In the genomic region with DNA sequence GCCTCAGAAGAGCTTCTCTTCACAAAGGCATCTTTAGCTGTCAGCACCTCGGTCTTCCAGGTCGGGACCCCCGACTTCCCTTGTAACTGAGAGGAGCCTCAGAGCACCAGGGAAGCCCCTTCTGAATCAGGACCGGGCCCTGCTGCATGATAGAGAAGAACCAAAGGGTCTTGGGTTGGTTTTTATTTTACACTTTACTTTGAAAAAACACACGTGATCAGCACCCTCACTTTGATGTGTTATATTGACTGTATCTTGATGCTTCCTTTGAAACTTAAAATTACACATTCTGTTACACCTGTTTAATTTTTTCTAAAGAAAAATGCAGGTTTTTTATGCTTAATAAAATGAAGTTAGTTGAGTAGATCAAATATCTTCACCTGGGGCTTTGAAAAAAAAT, we compare ENCODE assay signal across 19 cellular contexts.
DNase-seq lines count a peak whose midpoint lies in the region; ATAC-seq and TF ChIP-seq lines count a peak whose summit lies in the region.
"Had no signal": no experiment of that assay in that cellular context is flagged by ENCODE, and none has a peak within 500 bp of the region (broad histone marks: within the 10 kb centered on the region; RNA-seq: fewer than 3 reads in every experiment).

No MANE protein-coding gene starts in this region.

- CTCF ChIA-PET in CD4-positive, alpha-beta T cell (lab: Charles Lee), result interaction anchor here (0.6 kb wide), 1 partner anchor 209 kb away, joined by 5 read pairs; no protein-coding TSS in a partner anchor
- CTCF ChIA-PET in GM10248 (lab: Yijun Ruan, JAX) (interaction anchor here (1.4 to 1.6 kb wide), 4 partner anchors 9 to 34 kb away, joined by 3 to 4 read pairs (median 4); no protein-coding TSS in a partner anchor), Calu3 (lab: Charles Lee) (no interaction called here)

- H3K27ac Mint-ChIP-seq in CD4-positive, alpha-beta T cell, result peak overlapping the region; percentile 10
- H3K27ac Mint-ChIP-seq in endodermal cell (no peak overlapping the region), osteocyte (ENCODE audit: unreplicated experiment) (no peak overlapping the region), Calu3 (ENCODE audit: unreplicated experiment) (no peak overlapping the region)
- H3K27ac Mint-ChIP-seq: B cell had no signal

- H3K9ac ChIP-seq in BLaER1, result no peak overlapping the region
- no peak overlapping the region for H3K9ac ChIP-seq in endodermal cell (ENCODE audit: extremely low read depth, low read length, poor library complexity, severe bottlenecking)
- H3K9ac ChIP-seq: BLaER1 treated with 17β-estradiol and CSF1 and Interleukin-3, amounts not matched to agents 10 nM and 100 nM; GM23248 had no signal

- peaks cover 85% of the 10 kb centered on the region for H4K20me1 ChIP-seq in BLaER1

- H3K4me3 Mint-ChIP-seq in CD4-positive, alpha-beta T cell, result no peak overlapping the region
- no peak overlapping the region for H3K4me3 Mint-ChIP-seq in endodermal cell
- H3K4me3 Mint-ChIP-seq in osteocyte (ENCODE audit: unreplicated experiment), result no peak overlapping the region
- no peak overlapping the region for H3K4me3 Mint-ChIP-seq in Calu3 (ENCODE audit: low read depth, unreplicated experiment)
- H3K4me3 Mint-ChIP-seq: B cell; CD14-positive monocyte; CD4-positive, alpha-beta memory T cell had no signal

- H3K9me3 Mint-ChIP-seq in CD4-positive, alpha-beta T cell, result no peaks in the 10 kb centered on the region
- H3K9me3 Mint-ChIP-seq in endodermal cell (no peaks in the 10 kb centered on the region), osteocyte (ENCODE audit: unreplicated experiment) (no peaks in the 10 kb centered on the region), Calu3 (ENCODE audit: low read depth, unreplicated experiment) (no peaks in the 10 kb centered on the region)
- H3K9me3 Mint-ChIP-seq: CD4-positive, alpha-beta memory T cell had no signal

- TF ChIP-seq CTCF in CD4-positive, alpha-beta T cell (IDR thresholded peaks at IDR 0.05), result no peak
- no peak for TF ChIP-seq CTCF in endodermal cell (conservative IDR thresholded peaks at IDR 0.05)
- no peak for TF ChIP-seq CTCF in osteocyte (IDR thresholded peaks at IDR 0.05)
- TF ChIP-seq CTCF in GM10248 (IDR thresholded peaks at IDR 0.05; ENCODE audit: control extremely low read depth, extremely low read depth, low read depth, missing control alignments), result no peak
- no peak for TF ChIP-seq CTCF in Calu3 (IDR thresholded peaks at IDR 0.05; ENCODE audit: unreplicated experiment)

- POLR2A ChIA-PET in CD4-positive, alpha-beta T cell (lab: Charles Lee), result no interaction called here
- POLR2A ChIA-PET in GM10248 (lab: Yijun Ruan, JAX), result no interaction called here

- no peak for ATAC-seq in CD4-positive, alpha-beta T cell (ENCODE audit: poor library complexity)
- no peak for ATAC-seq in HG03280 (IDR thresholded peaks at IDR 0.05; ENCODE audit: unreplicated experiment)

- H3K36me3 ChIP-seq in BLaER1 (peaks cover 71% of the 10 kb centered on the region), endodermal cell (ENCODE audit: control insufficient read depth, insufficient read depth, low read length) (no peaks in the 10 kb centered on the region)

- peaks cover 42% of the 10 kb centered on the region for H3K36me3 Mint-ChIP-seq in CD4-positive, alpha-beta T cell (ENCODE audit: low read depth)
- H3K36me3 Mint-ChIP-seq in endodermal cell (ENCODE audit: low read depth) (no peaks in the 10 kb centered on the region), osteocyte (ENCODE audit: unreplicated experiment) (no peaks in the 10 kb centered on the region), Calu3 (ENCODE audit: insufficient read depth, unreplicated experiment) (peaks cover 7% of the 10 kb centered on the region)

- 89 to 100% methylated on average over 1 to 4 of the region's 5 CpGs for WGBS in endodermal cell (ENCODE audit: insufficient coverage in 1 of 2, insufficient read length in 1 of 2), 2 experiments

- 0 out of 2 replicates have a peak overlapping the region, but pooled peaks have one; percentile 23 for H3K27ac ChIP-seq in BLaER1
- no peak overlapping the region for H3K27ac ChIP-seq in CD4-positive, alpha-beta T cell (ENCODE audit: low read depth, low read length)
- no peak overlapping the region for H3K27ac ChIP-seq in endodermal cell (ENCODE audit: low read depth, low read length)
- H3K27ac ChIP-seq: GM23248 had no signal

- H3K4me3 ChIP-seq in BLaER1 (no peak overlapping the region), endodermal cell (ENCODE audit: low read length) (no peak overlapping the region)
- H3K4me3 ChIP-seq: BLaER1 treated with 17β-estradiol and CSF1 and Interleukin-3, amounts not matched to agents 10 nM and 100 nM; GM23248 had no signal

- H3K9me3 ChIP-seq in BLaER1 (no peaks in the 10 kb centered on the region), endodermal cell (ENCODE audit: control insufficient read depth, low read length) (no peaks in the 10 kb centered on the region)
- no peaks in the 10 kb centered on the region for H3K9me3 ChIP-seq in CD4-positive, alpha-beta T cell (ENCODE audit: control insufficient read depth, low read length)
- H3K9me3 ChIP-seq: Caco-2 had no signal

- intact Hi-C loops in CD4-positive, alpha-beta T cell (cut with DNase I, micrococcal nuclease), result no loop called here
- intact Hi-C loops in Calu3 (cut with micrococcal nuclease; ENCODE audit: unreplicated experiment), result no loop called here

- no peak overlapping the region for H3K4me2 ChIP-seq in BLaER1
- H3K4me2 ChIP-seq: BLaER1 treated with 17β-estradiol and CSF1 and Interleukin-3, amounts not matched to agents 10 nM and 100 nM had no signal

- BruUV-seq in Calu3 (replicated peaks; lab: Mats Ljungman, UMichigan), result no TSS peak

- H3K4me1 ChIP-seq in BLaER1 (peaks cover 47% of the 10 kb centered on the region), endodermal cell (ENCODE audit: control insufficient read depth, insufficient read depth, low read length) (no peaks in the 10 kb centered on the region)
- H3K4me1 ChIP-seq: Caco-2 had no signal

- H3K27me3 ChIP-seq in BLaER1, result no peaks in the 10 kb centered on the region
- H3K27me3 ChIP-seq in CD4-positive, alpha-beta T cell (ENCODE audit: control insufficient read depth, insufficient read depth, low read length), result no peaks in the 10 kb centered on the region
- H3K27me3 ChIP-seq in endodermal cell (ENCODE audit: control insufficient read depth, insufficient read depth, low read length, poor library complexity, severe bottlenecking), result no peaks in the 10 kb centered on the region
- H3K27me3 ChIP-seq: BLaER1 treated with 17β-estradiol and CSF1 and Interleukin-3, amounts not matched to agents 10 nM and 100 nM had no signal

- H3K27me3 Mint-ChIP-seq in CD4-positive, alpha-beta T cell, result no peaks in the 10 kb centered on the region
- no peaks in the 10 kb centered on the region for H3K27me3 Mint-ChIP-seq in endodermal cell (ENCODE audit: insufficient read depth)
- H3K27me3 Mint-ChIP-seq in osteocyte (ENCODE audit: unreplicated experiment), result no peaks in the 10 kb centered on the region
- peaks cover 73% of the 10 kb centered on the region for H3K27me3 Mint-ChIP-seq in Calu3 (ENCODE audit: unreplicated experiment)
- H3K27me3 Mint-ChIP-seq: B cell; CD4-positive, alpha-beta memory T cell had no signal

- DNase-seq in CD4-positive, alpha-beta T cell, result no peak
- DNase-seq in endodermal cell (peak; percentile 7), osteocyte (ENCODE audit: extremely low spot score, unreplicated experiment) (peak; percentile 54), 8988T (no peak), GM10248 (ENCODE audit: extremely low spot score) (no peak), Calu3 (no peak)
- DNase-seq: Caco-2; CD4-positive, alpha-beta memory T cell; DMS53; DMS79 treated with DMSO at 0.1 percent for 48 hours; GF-D8; GM23248; H7; HCEC 1CT had no signal

- peaks cover 45% of the 10 kb centered on the region for H3K4me1 Mint-ChIP-seq in CD4-positive, alpha-beta T cell (ENCODE audit: low read depth)
- H3K4me1 Mint-ChIP-seq in endodermal cell (no peaks in the 10 kb centered on the region), osteocyte (ENCODE audit: unreplicated experiment) (no peaks in the 10 kb centered on the region), Calu3 (ENCODE audit: low read depth, unreplicated experiment) (no peaks in the 10 kb centered on the region)

Comparison
In these comparisons a context has a peak if more than half of its experiments do, and no peak if none do; other contexts are left out.
1. DNase-seq: peak in endodermal cell (single experiment) and osteocyte (single experiment); none in CD4-positive, alpha-beta T cell (0 of 10), 8988T (single experiment), GM10248 (single experiment) and Calu3 (single experiment).